8 cellular contexts compared by ENCODE assay signal in genomic region chr6:37171141-37171969, GRCh38. TPM values are rescaled to one million over a fixed set of nuclear protein-coding genes. Genes with fewer than 3 reads are reported as not detected.
DNase-seq lines count a peak whose midpoint lies in the region; ATAC-seq, FAIRE-seq and TF ChIP-seq lines count a peak whose summit lies in the region.

No MANE protein-coding gene starts in this region.

- DNase-seq in CD8-positive, alpha-beta T cell, result peak in 6 of 7 experiments; percentile 26 to 72 (median 42)
- DNase-seq in activated CD4-positive, alpha-beta T cell treated with anti-CD3 and anti-CD28 coated beads, Interleukin-2, amount 50 U/mL, for 48 hours, result peak; percentile 41 to 51
- DNase-seq in endothelial cell of umbilical vein (ENCODE audit: low read depth, low spot score), result peak; percentile 48
- peak; percentile 66 to 71 for DNase-seq in thyroid gland
- no peak for DNase-seq in activated gamma-delta T cell (lab: John Stamatoyannopoulos, UW)

- peaks cover 50% of the 10 kb centered on the region for H3K36me3 Mint-ChIP-seq in CD8-positive, alpha-beta T cell

- CTCF ChIA-PET in CD8-positive, alpha-beta T cell (lab: Charles Lee), result interaction anchor here (0.7 to 11.3 kb wide), 30 partner anchors 8 to 416 kb away, joined by 3 to 396 read pairs (median 4); partner anchors contain the start of genes C6orf89, MTCH1 and PPIL1
- CTCF ChIA-PET in endothelial cell of umbilical vein (lab: Charles Lee), result interaction anchor here (0.7 to 6.8 kb wide), 23 partner anchors 10 to 286 kb away, joined by 3 to 399 read pairs (median 7); no protein-coding TSS in a partner anchor

- H3K9me3 Mint-ChIP-seq in CD8-positive, alpha-beta T cell, result no peaks in the 10 kb centered on the region

- peak; percentile 77 for FAIRE-seq in endothelial cell of umbilical vein (lab: Jason Lieb, UNC)

- dilution Hi-C loops in endothelial cell of umbilical vein (cut with MboI; ENCODE audit: extremely low pct_ligation_motif_present, low sequenced_read_pairs), result no loop called here

- peak overlapping the region; percentile 72 for H3K4me2 ChIP-seq in KMS-11
- H3K4me2 ChIP-seq in endothelial cell of umbilical vein (ENCODE audit: insufficient read depth, low read length), result peak overlapping the region; percentile 92

- H3K4me3 ChIP-seq in CD8-positive, alpha-beta T cell (ENCODE audit: low read depth, low read length), result peak overlapping the region; percentile 97
- H3K4me3 ChIP-seq in KMS-11 (IDR thresholded peaks at IDR 0.05; ENCODE audit: insufficient read depth, low read depth, low read length) (peak overlapping the region; percentile 48), endothelial cell of umbilical vein (replicated peaks in 1 of 3; ENCODE audit: insufficient read depth in 1 of 3, low read depth in 1 of 3, low read length in 3 of 3) (peak overlapping the region; percentile 61 to 95 (median 74)), mucosa of rectum (ENCODE audit: low read length in 2 of 2) (peak overlapping the region; percentile 87 to 92), thyroid gland (replicated peaks in 1 of 3) (peak overlapping the region; percentile 95 to 100 (median 96))

- no peak for TF ChIP-seq POLR2A in endothelial cell of umbilical vein (IDR thresholded peaks at IDR 0.05; ENCODE audit: low read depth, low read length)
- TF ChIP-seq POLR2A in thyroid gland (IDR thresholded peaks at IDR 0.05), result peak in 1 of 2 donors; percentile 51

- H3K27me3 Mint-ChIP-seq in CD8-positive, alpha-beta T cell (ENCODE audit: low read depth), result no peaks in the 10 kb centered on the region

- no peaks in the 10 kb centered on the region for H3K9me1 ChIP-seq in endothelial cell of umbilical vein (replicated peaks; ENCODE audit: control insufficient read depth, extremely low read depth, insufficient read depth, low read length)

- 1% methylated on average over 9 to 21 of the region's 48 CpGs for WGBS in thyroid gland, 2 donors

- H3K9me3 ChIP-seq in CD8-positive, alpha-beta T cell (ENCODE audit: low read length), result no peaks in the 10 kb centered on the region
- H3K9me3 ChIP-seq in endothelial cell of umbilical vein (replicated peaks; ENCODE audit: control insufficient read depth, insufficient read depth, low read length), result no peaks in the 10 kb centered on the region
- H3K9me3 ChIP-seq in mucosa of rectum (ENCODE audit: control insufficient read depth in 2 of 2, low read length in 2 of 2), result no peaks in the 10 kb centered on the region
- no peaks in the 10 kb centered on the region for H3K9me3 ChIP-seq in thyroid gland

- peaks cover 56% of the 10 kb centered on the region for H3K4me1 Mint-ChIP-seq in CD8-positive, alpha-beta T cell (ENCODE audit: low read depth)

- H2AFZ ChIP-seq in KMS-11 (ENCODE audit: low read depth) (no peak overlapping the region), endothelial cell of umbilical vein (ENCODE audit: low read depth, low read length) (peak overlapping the region; percentile 89)

- intact Hi-C loops in CD8-positive, alpha-beta T cell (cut with DNase I, micrococcal nuclease), result loop anchor here (5.0 to 10.0 kb wide), 3 partner anchors 343 to 574 kb away; no protein-coding TSS in a partner anchor
- intact Hi-C loops in endothelial cell of umbilical vein (cut with micrococcal nuclease) (no loop called here), thyroid gland (cut with DNase I) (loop anchor here (5.0 to 10.0 kb wide), 2 partner anchors 41 to 287 kb away; partner anchors contain the start of gene C6orf89)

- H3K4me3 Mint-ChIP-seq in CD8-positive, alpha-beta T cell, result peak overlapping the region; percentile 92

- peaks cover 37% of the 10 kb centered on the region for H3K79me2 ChIP-seq in KMS-11 (ENCODE audit: insufficient read depth, low read depth)
- H3K79me2 ChIP-seq in endothelial cell of umbilical vein (ENCODE audit: control insufficient read depth, insufficient read depth, low read length), result peaks cover 2% of the 10 kb centered on the region

- H3K9ac ChIP-seq in KMS-11 (peak overlapping the region; percentile 84), endothelial cell of umbilical vein (replicated peaks; ENCODE audit: extremely low read depth, insufficient read depth, low read length) (peak overlapping the region; percentile 86), mucosa of rectum (ENCODE audit: low read depth in 1 of 2, low read length in 2 of 2) (peak overlapping the region; percentile 92 to 94)

- peaks cover 39% of the 10 kb centered on the region for H3K4me1 ChIP-seq in CD8-positive, alpha-beta T cell (ENCODE audit: insufficient read depth, low read length)
- H3K4me1 ChIP-seq in KMS-11 (ENCODE audit: low read depth, poor library complexity, severe bottlenecking) (peaks cover 28% of the 10 kb centered on the region), endothelial cell of umbilical vein (ENCODE audit: control insufficient read depth, extremely low read depth, insufficient read depth, low read length) (peaks cover 22% of the 10 kb centered on the region), mucosa of rectum (ENCODE audit: control insufficient read depth in 2 of 2, insufficient read depth in 2 of 2, low read length in 2 of 2) (peaks cover 27 to 28% of the 10 kb centered on the region in 2 donors), thyroid gland (peaks cover 13 to 37% of the 10 kb centered on the region in 2 donors)

- H3K27me3 ChIP-seq in CD8-positive, alpha-beta T cell (ENCODE audit: insufficient read depth, low read length), result no peaks in the 10 kb centered on the region
- H3K27me3 ChIP-seq in KMS-11 (ENCODE audit: insufficient read depth, low read depth), result no peaks in the 10 kb centered on the region
- no peaks in the 10 kb centered on the region for H3K27me3 ChIP-seq in endothelial cell of umbilical vein (ENCODE audit: control insufficient read depth in 2 of 2, insufficient read depth in 2 of 2, low read length in 2 of 2)
- H3K27me3 ChIP-seq in mucosa of rectum (ENCODE audit: control insufficient read depth in 2 of 2, insufficient read depth in 2 of 2, low read length in 2 of 2), result no peaks in the 10 kb centered on the region
- no peaks in the 10 kb centered on the region for H3K27me3 ChIP-seq in thyroid gland

- TF ChIP-seq CTCF in CD8-positive, alpha-beta T cell (IDR thresholded peaks at IDR 0.05), result no peak
- no peak for TF ChIP-seq CTCF in KMS-11 (conservative IDR thresholded peaks at IDR 0.05; ENCODE audit: low read depth, low read length)
- no peak for TF ChIP-seq CTCF in endothelial cell of umbilical vein (IDR thresholded peaks at IDR 0.05; ENCODE audit: extremely low read depth in 1 of 2, insufficient read depth in 1 of 2, low read depth in 1 of 2, low read length in 2 of 2)
- TF ChIP-seq CTCF in thyroid gland (IDR thresholded peaks at IDR 0.05), result no peak

- peak overlapping the region; percentile 87 for H3K27ac Mint-ChIP-seq in CD8-positive, alpha-beta T cell

- BruUV-seq in endothelial cell of umbilical vein (replicated peaks; lab: Mats Ljungman, UMichigan), result no TSS peak

- H4K20me1 ChIP-seq in KMS-11 (ENCODE audit: insufficient read depth) (peaks cover 11% of the 10 kb centered on the region), endothelial cell of umbilical vein (replicated peaks; ENCODE audit: control insufficient read depth, extremely low read depth, insufficient read depth, low read length) (no peaks in the 10 kb centered on the region)

- POLR2A ChIA-PET in CD8-positive, alpha-beta T cell (lab: Charles Lee), result interaction anchor here (0.5 to 5.4 kb wide), 25 partner anchors 9 to 300 kb away, joined by 3 to 74 read pairs (median 5); partner anchors contain the start of genes MTCH1 and PPIL1
- POLR2A ChIA-PET in endothelial cell of umbilical vein (lab: Charles Lee), result interaction anchor here (1.0 to 1.6 kb wide), 3 partner anchors 112 to 142 kb away, joined by 3 to 7 read pairs (median 5); no protein-coding TSS in a partner anchor

- ATAC-seq in CD8-positive, alpha-beta T cell, result no peak
- ATAC-seq in HG03469 (IDR thresholded peaks at IDR 0.05; ENCODE audit: unreplicated experiment), result no peak

- H3K36me3 ChIP-seq in CD8-positive, alpha-beta T cell (ENCODE audit: insufficient read depth, low read length), result peaks cover 42% of the 10 kb centered on the region
- H3K36me3 ChIP-seq in KMS-11 (ENCODE audit: insufficient read depth), result peaks cover 16% of the 10 kb centered on the region
- H3K36me3 ChIP-seq in endothelial cell of umbilical vein (ENCODE audit: control insufficient read depth in 2 of 2, extremely low read depth in 1 of 2, insufficient read depth in 2 of 2, low read length in 2 of 2), result peaks cover 5 to 15% of the 10 kb centered on the region in 2 experiments
- H3K36me3 ChIP-seq in mucosa of rectum (ENCODE audit: control insufficient read depth in 2 of 2, insufficient read depth in 2 of 2, low read length in 2 of 2), result peaks cover 24 to 28% of the 10 kb centered on the region in 2 donors
- H3K36me3 ChIP-seq in thyroid gland, result peaks cover 25 to 26% of the 10 kb centered on the region in 2 donors

- H3K27ac ChIP-seq in CD8-positive, alpha-beta T cell (ENCODE audit: low read depth, low read length), result peak overlapping the region; percentile 78
- H3K27ac ChIP-seq in KMS-11 (peak overlapping the region; percentile 71), endothelial cell of umbilical vein (ENCODE audit: insufficient read depth, low read depth, low read length) (peak overlapping the region; percentile 62), mucosa of rectum (ENCODE audit: low read depth in 2 of 2, low read length in 2 of 2) (peak overlapping the region; percentile 91 to 95), thyroid gland (peak overlapping the region; percentile 87 to 95 (median 87))

TF ChIP-seq in endothelial cell of umbilical vein, 7 proteins besides CTCF, POLR2A, EP300 and RAD21 (continues in another document):
- TF ChIP-seq FOS (IDR thresholded peaks at IDR 0.05; ENCODE audit: borderline replicate concordance, insufficient read depth, low read length), result no peak
- TF ChIP-seq POLR2AphosphoS5 (IDR thresholded peaks at IDR 0.05; ENCODE audit: insufficient read depth, low read depth, low read length), result no peak
- no peak for TF ChIP-seq JUN (IDR thresholded peaks at IDR 0.05; ENCODE audit: borderline replicate concordance, insufficient read depth, insufficient read length, low read depth)
- TF ChIP-seq GATA2 (IDR thresholded peaks at IDR 0.05; ENCODE audit: insufficient read depth, insufficient read length, low read depth, low read length), result no peak
- TF ChIP-seq MYC (IDR thresholded peaks at IDR 0.05; ENCODE audit: low read depth, low read length), result no peak

RNA-seq across cellular contexts. Expression of gene PIM1, which starts 1.4 kb away (rescaled TPM):
- total RNA-seq in CD8-positive, alpha-beta T cell, result 100 to 1,000 TPM; 125 TPM
- total RNA-seq in endothelial cell of umbilical vein, result 10.5 and 11.3 TPM in 2 replicates
- polyA plus RNA-seq in endothelial cell of umbilical vein, result 6.8 and 9.2 TPM in 2 replicates
- polyA plus RNA-seq in endothelial cell of umbilical vein (2011; cell fraction: cytosol; rRNA removed), result 11.7 and 12.2 TPM in 2 replicates
- polyA plus RNA-seq in endothelial cell of umbilical vein (2011; cell fraction: nucleus; rRNA removed), result 36.2 and 36.8 TPM in 2 replicates
- 6.0 and 8.1 TPM in 2 replicates for polyA plus RNA-seq in endothelial cell of umbilical vein (2012)
- polyA minus RNA-seq in endothelial cell of umbilical vein, result 11.5 and 17.4 TPM in 2 replicates
- 16.5 TPM for polyA minus RNA-seq in endothelial cell of umbilical vein (2011; cell fraction: cytosol; rRNA and poly(A)+ RNA removed)
- polyA minus RNA-seq in endothelial cell of umbilical vein (2011; cell fraction: nucleus; rRNA and poly(A)+ RNA removed), result 11.0 and 12.8 TPM in 2 replicates
- 10 to 100 TPM; 13.1 to 54.5 (median 22.2) TPM for total RNA-seq in thyroid gland
